In genomic region chr11:34529643-34530042, GRCh38 we compare ENCODE assay signal across 1 cellular context.
TF ChIP-seq lines count a peak whose summit lies in the region.

No MANE protein-coding gene starts in this region.

TF ChIP-seq in HepG2, 621 proteins besides CTCF, POLR2A, EP300 and RAD21 (continued from another document):
- TF ChIP-seq ARID5B (CRISPR knock-in tag; IDR thresholded peaks at IDR 0.05) = 0 out of 2 replicates have a peak, but pooled peaks have one; percentile 9
